In the genomic region with DNA sequence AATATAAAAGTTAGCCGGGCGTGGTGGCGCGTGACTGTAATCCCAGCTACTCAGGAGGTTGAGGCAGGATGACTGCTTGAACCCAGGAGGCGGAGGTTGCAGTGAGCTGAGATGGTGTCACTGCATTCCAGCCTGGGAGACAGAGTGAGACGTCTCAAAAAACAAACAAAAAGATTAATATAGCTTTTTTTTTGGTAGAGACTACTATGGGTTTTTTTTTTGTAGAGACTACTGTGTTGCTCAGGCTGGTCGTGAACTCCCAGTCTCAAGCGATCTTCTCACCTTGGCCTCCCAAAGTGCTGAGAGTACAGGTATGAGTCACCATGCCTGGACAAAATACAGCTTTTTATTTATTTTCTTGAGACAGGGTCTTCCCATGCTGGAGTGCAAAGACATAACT, we compare ENCODE assay signal across 22 cellular contexts. TPM values are rescaled to one million over a fixed set of nuclear protein-coding genes. Genes with fewer than 3 reads are reported as not detected.
DNase-seq lines count a peak whose midpoint lies in the region; ATAC-seq, FAIRE-seq and TF ChIP-seq lines count a peak whose summit lies in the region.
"Had no signal": no experiment of that assay in that cellular context is flagged by ENCODE, and none has a peak within 500 bp of the region (broad histone marks: within the 10 kb centered on the region; RNA-seq: fewer than 3 reads in every experiment).

No MANE protein-coding gene starts in this region.

- TF ChIP-seq CTCF in osteocyte (IDR thresholded peaks at IDR 0.05): no peak

- H3K9me3 Mint-ChIP-seq in T-helper 1 cell treated with Interleukin-12 subunit alpha and Interleukin-12 subunit beta and Interleukin-4 antibody, amounts not matched to agents 30 μg/mL and 1 μg/mL, for 36 hours: peaks cover 26% of the 10 kb centered on the region
- peaks cover 9% of the 10 kb centered on the region for H3K9me3 Mint-ChIP-seq in activated T-helper 17 cell treated with anti-CD3 and anti-CD28 coated beads, Interleukin-2, amount 50 U/mL, for 72 hours
- H3K9me3 Mint-ChIP-seq in osteocyte (ENCODE audit: unreplicated experiment): peaks cover 8% of the 10 kb centered on the region

- H3K4me3 Mint-ChIP-seq in T-helper 1 cell treated with Interleukin-12 subunit alpha and Interleukin-12 subunit beta and Interleukin-4 antibody, amounts not matched to agents 30 μg/mL and 1 μg/mL, for 36 hours: no peak overlapping the region
- H3K4me3 Mint-ChIP-seq in activated T-helper 17 cell treated with anti-CD3 and anti-CD28 coated beads, Interleukin-2, amount 50 U/mL, for 72 hours: peak overlapping the region; percentile 10
- H3K4me3 Mint-ChIP-seq in osteocyte (ENCODE audit: unreplicated experiment): no peak overlapping the region
- H3K4me3 Mint-ChIP-seq: activated naive CD8-positive, alpha-beta T cell treated with anti-CD3 and anti-CD28 coated beads for 36 hours; activated T-helper 1 cell treated with anti-CD3 and anti-CD28 coated beads, Interleukin-12 subunit alpha, Interleukin-12 subunit beta, Interleukin-2, Interleukin-4 antibody, amounts not matched to agents 30 ng/mL and 10 ng/mL and 1 ng/mL, durations not matched to agents 14 hours and 24 hours and 36 hours; CD8-positive, alpha-beta T cell; stimulated activated naive B cell treated with anti-CD40 and anti-IgM and Interleukin-4, amounts not matched to agents 10 μg/mL and 1 μg/mL and 100 μg/mL, for 72 hours had no signal

- no peak for FAIRE-seq in H54 (lab: Jason Lieb, UNC)
- FAIRE-seq: small intestine had no signal

- peak overlapping the region; percentile 7 for H3K27ac Mint-ChIP-seq in T-helper 1 cell treated with Interleukin-12 subunit alpha and Interleukin-12 subunit beta and Interleukin-4 antibody, amounts not matched to agents 30 μg/mL and 1 μg/mL, for 36 hours
- no peak overlapping the region for H3K27ac Mint-ChIP-seq in activated T-helper 17 cell treated with anti-CD3 and anti-CD28 coated beads, Interleukin-2, amount 50 U/mL, for 72 hours
- peak overlapping the region; percentile 23 for H3K27ac Mint-ChIP-seq in osteocyte (ENCODE audit: unreplicated experiment)
- H3K27ac Mint-ChIP-seq: activated naive CD8-positive, alpha-beta T cell treated with anti-CD3 and anti-CD28 coated beads for 36 hours; activated T-helper 1 cell treated with anti-CD3 and anti-CD28 coated beads, Interleukin-12 subunit alpha, Interleukin-12 subunit beta, Interleukin-2, Interleukin-4 antibody, amounts not matched to agents 30 ng/mL and 10 ng/mL and 1 ng/mL, durations not matched to agents 14 hours and 24 hours and 36 hours; CD8-positive, alpha-beta T cell; stimulated activated naive B cell treated with anti-CD40 and anti-IgM and Interleukin-4, amounts not matched to agents 10 μg/mL and 1 μg/mL and 100 μg/mL, for 72 hours had no signal

- H3K4me1 Mint-ChIP-seq in T-helper 1 cell treated with Interleukin-12 subunit alpha and Interleukin-12 subunit beta and Interleukin-4 antibody, amounts not matched to agents 30 μg/mL and 1 μg/mL, for 36 hours (ENCODE audit: low read depth): peaks cover 32% of the 10 kb centered on the region
- peaks cover 29% of the 10 kb centered on the region for H3K4me1 Mint-ChIP-seq in activated T-helper 17 cell treated with anti-CD3 and anti-CD28 coated beads, Interleukin-2, amount 50 U/mL, for 72 hours
- H3K4me1 Mint-ChIP-seq in osteocyte (ENCODE audit: unreplicated experiment): peaks cover 38% of the 10 kb centered on the region
- H3K4me1 Mint-ChIP-seq: stimulated activated naive B cell treated with anti-CD40 and anti-IgM and Interleukin-4, amounts not matched to agents 10 μg/mL and 1 μg/mL and 100 μg/mL, for 72 hours had no signal

- DNase-seq in T-helper 1 cell (no peak), osteocyte (ENCODE audit: extremely low spot score, unreplicated experiment) (peak; percentile 30), H54 (ENCODE audit: insufficient read length, low spot score) (no peak)
- DNase-seq in stimulated activated CD4-positive, alpha-beta T cell treated with anti-CD3 and anti-CD28 coated beads, Interleukin-15, amount 100 ng/mL, for 24 hours: no peak
- no peak for DNase-seq in activated CD4-positive, alpha-beta T cell treated with anti-CD3 and anti-CD28 coated beads for 1 hour
- DNase-seq: activated naive CD8-positive, alpha-beta T cell treated with anti-CD3 and anti-CD28 coated beads for 36 hours; AML-193; CD8-positive, alpha-beta T cell; effector CD4-positive, alpha-beta T cell; erythroblast; gastrocnemius medialis; NCI-H1105; NCI-H2029; NCI-H446 treated with DMSO at 0.1 percent for 48 hours; small intestine; stimulated activated naive B cell treated with anti-CD40 and anti-IgM and Interleukin-4, amounts not matched to agents 10 μg/mL and 1 μg/mL and 100 μg/mL, for 72 hours; testis had no signal

- no peaks in the 10 kb centered on the region for H3K27me3 Mint-ChIP-seq in T-helper 1 cell treated with Interleukin-12 subunit alpha and Interleukin-12 subunit beta and Interleukin-4 antibody, amounts not matched to agents 30 μg/mL and 1 μg/mL, for 36 hours (ENCODE audit: low read depth)
- no peaks in the 10 kb centered on the region for H3K27me3 Mint-ChIP-seq in activated T-helper 17 cell treated with anti-CD3 and anti-CD28 coated beads, Interleukin-2, amount 50 U/mL, for 72 hours
- H3K27me3 Mint-ChIP-seq in osteocyte (ENCODE audit: unreplicated experiment): no peaks in the 10 kb centered on the region
- H3K27me3 Mint-ChIP-seq: activated naive CD8-positive, alpha-beta T cell treated with anti-CD3 and anti-CD28 coated beads for 36 hours had no signal

- ATAC-seq in GM21367 (IDR thresholded peaks at IDR 0.05; ENCODE audit: unreplicated experiment): peak; percentile 64
- ATAC-seq in activated T-helper 17 cell treated with anti-CD3 and anti-CD28 coated beads, Interleukin-2, amount 50 U/mL, for 72 hours (replicated peaks): no peak
- ATAC-seq: CD8-positive, alpha-beta T cell; gastrocnemius medialis; Right ventricle myocardium inferior; stimulated activated naive B cell treated with anti-CD40 and anti-IgM and Interleukin-4, amounts not matched to agents 10 μg/mL and 1 μg/mL and 100 μg/mL, for 72 hours had no signal

- TF ChIP-seq POLR2A in H54 (IDR thresholded peaks at IDR 0.05; ENCODE audit: low read depth, low read length): no peak

- H3K36me3 Mint-ChIP-seq in T-helper 1 cell treated with Interleukin-12 subunit alpha and Interleukin-12 subunit beta and Interleukin-4 antibody, amounts not matched to agents 30 μg/mL and 1 μg/mL, for 36 hours (ENCODE audit: low read depth): peaks cover 41% of the 10 kb centered on the region
- H3K36me3 Mint-ChIP-seq in activated T-helper 17 cell treated with anti-CD3 and anti-CD28 coated beads, Interleukin-2, amount 50 U/mL, for 72 hours (ENCODE audit: low read depth): peaks cover 45% of the 10 kb centered on the region
- peaks cover 13% of the 10 kb centered on the region for H3K36me3 Mint-ChIP-seq in osteocyte (ENCODE audit: unreplicated experiment)

RNA-seq across cellular contexts. Expression of gene ZNRF1, which starts 20.2 kb away (rescaled TPM):
- 10 to 100 TPM; 58.2 to 88.4 TPM for total RNA-seq in activated T-helper 17 cell treated with anti-CD3 and anti-CD28 coated beads, Interleukin-2, amount 50 U/mL, for 72 hours
- 30.9 and 32.1 TPM in 2 replicates for total RNA-seq in osteocyte

RNA-seq across cellular contexts. Expression of gene WDR59, which starts 34.1 kb away (rescaled TPM):
- total RNA-seq in activated T-helper 17 cell treated with anti-CD3 and anti-CD28 coated beads, Interleukin-2, amount 50 U/mL, for 72 hours: 100 to 1,000 TPM; 107 to 154 TPM
- total RNA-seq in osteocyte: 58.8 and 63.3 TPM in 2 replicates
